Comparison of ENCODE assay signal across 25 cellular contexts in genomic region chr2:173386441-173387044, GRCh38. TPM values are rescaled to one million over a fixed set of nuclear protein-coding genes. Genes with fewer than 3 reads are reported as not detected.
"Had no signal": no experiment of that assay in that cellular context is flagged by ENCODE, and none has a peak within 500 bp of the region (broad histone marks: within the 10 kb centered on the region; RNA-seq: fewer than 3 reads in every experiment).

No MANE protein-coding gene starts in this region.

- H3K4me3 ChIP-seq: ascending aorta, sigmoid colon, thoracic aorta, upper lobe of left lung had no signal

- H3K4me3 Mint-ChIP-seq: activated CD8-positive, alpha-beta T cell treated with anti-CD3 and anti-CD28 coated beads, Interleukin-2, amount 10 ng/mL, durations not matched to agents 7 days and 5 days; activated T-helper 1 cell treated with anti-CD3 and anti-CD28 coated beads, Interleukin-12 subunit alpha, Interleukin-12 subunit beta, Interleukin-2, Interleukin-4 antibody, amounts not matched to agents 30 ng/mL and 10 ng/mL and 1 ng/mL, durations not matched to agents 14 hours and 24 hours and 36 hours; natural killer cell; T-helper 2 cell treated with Interferon-gamma antibody and Interleukin-4, amounts not matched to agents 5 μg/mL and 100 μg/mL, for 36 hours had no signal

- H3K4me1 ChIP-seq: ascending aorta, foreskin keratinocyte, parathyroid adenoma, sigmoid colon, upper lobe of left lung had no signal

- H3K36me3 ChIP-seq: ascending aorta, sigmoid colon, thoracic aorta, upper lobe of left lung, WERI-Rb-1 had no signal

- H3K36me3 Mint-ChIP-seq: natural killer cell had no signal

- H3K9me3 ChIP-seq: ascending aorta, sigmoid colon, thoracic aorta, upper lobe of left lung had no signal

- H3K9ac ChIP-seq: parathyroid adenoma had no signal

- H3K79me2 ChIP-seq: parathyroid adenoma had no signal

- H3K27ac ChIP-seq: ascending aorta, foreskin keratinocyte, parathyroid adenoma, sigmoid colon, thoracic aorta, upper lobe of left lung, WERI-Rb-1 had no signal

- DNase-seq: activated CD4-positive, alpha-beta T cell treated with anti-CD3 and anti-CD28 coated beads for 1 hour; activated CD4-positive, alpha-beta T cell treated with anti-CD3 and anti-CD28 coated beads, Interleukin-2, amount 50 U/mL, for 1 hour; activated CD8-positive, alpha-beta T cell treated with anti-CD3 and anti-CD28 coated beads, Interleukin-2, amount 10 ng/mL, durations not matched to agents 7 days and 5 days; activated gamma-delta T cell treated with Interleukin-2 at 50 U/mL for 16 hours; central memory CD4-positive, alpha-beta T cell; dermis blood vessel endothelial cell; effector CD8-positive, alpha-beta T cell; foreskin keratinocyte; kidney glomerular epithelial cell; left ventricle myocardium superior; mammary epithelial cell; midbrain; natural killer cell; nucleus accumbens; sigmoid colon; stimulated activated CD4-positive, alpha-beta T cell treated with anti-CD3 and anti-CD28 coated beads, Interleukin-2, amount 100 ng/mL, for 48 hours; stimulated activated naive CD4-positive, alpha-beta T cell; WERI-Rb-1 had no signal

- H3K9me3 Mint-ChIP-seq: activated naive CD4-positive, alpha-beta T cell treated with anti-CD3 and anti-CD28 coated beads, Interleukin-2, amount 50 U/mL, for 72 hours; activated T-helper 1 cell treated with anti-CD3 and anti-CD28 coated beads, Interleukin-12 subunit alpha, Interleukin-12 subunit beta, Interleukin-2, Interleukin-4 antibody, amounts not matched to agents 30 ng/mL and 10 ng/mL and 1 ng/mL, durations not matched to agents 14 hours and 24 hours and 36 hours; natural killer cell; T-helper 2 cell treated with Interferon-gamma antibody and Interleukin-4, amounts not matched to agents 5 μg/mL and 100 μg/mL, for 36 hours had no signal

- H3K4me1 Mint-ChIP-seq: natural killer cell had no signal

- H2AFZ ChIP-seq: parathyroid adenoma had no signal

- ATAC-seq: activated CD8-positive, alpha-beta T cell treated with anti-CD3 and anti-CD28 coated beads, Interleukin-2, amount 10 ng/mL, durations not matched to agents 7 days and 5 days; activated naive CD4-positive, alpha-beta T cell treated with anti-CD3 and anti-CD28 coated beads, Interleukin-2, amount 50 U/mL, for 72 hours; foreskin keratinocyte; left ventricle myocardium superior; natural killer cell had no signal

- H3K27ac Mint-ChIP-seq: activated CD8-positive, alpha-beta T cell treated with anti-CD3 and anti-CD28 coated beads, Interleukin-2, amount 10 ng/mL, durations not matched to agents 7 days and 5 days; activated naive CD4-positive, alpha-beta T cell treated with anti-CD3 and anti-CD28 coated beads, Interleukin-2, amount 50 U/mL, for 72 hours; activated T-helper 1 cell treated with anti-CD3 and anti-CD28 coated beads, Interleukin-12 subunit alpha, Interleukin-12 subunit beta, Interleukin-2, Interleukin-4 antibody, amounts not matched to agents 30 ng/mL and 10 ng/mL and 1 ng/mL, durations not matched to agents 14 hours and 24 hours and 36 hours; natural killer cell; T-helper 2 cell treated with Interferon-gamma antibody and Interleukin-4, amounts not matched to agents 5 μg/mL and 100 μg/mL, for 36 hours had no signal

- H3K27me3 ChIP-seq: ascending aorta, foreskin keratinocyte, sigmoid colon, upper lobe of left lung had no signal

RNA-seq across cellular contexts. Expression of gene CDCA7, which starts 31.9 kb away (rescaled TPM):
- total RNA-seq: ascending aorta had no signal
